Comparison of ENCODE assay signal across 1 cellular context in the genomic region with DNA sequence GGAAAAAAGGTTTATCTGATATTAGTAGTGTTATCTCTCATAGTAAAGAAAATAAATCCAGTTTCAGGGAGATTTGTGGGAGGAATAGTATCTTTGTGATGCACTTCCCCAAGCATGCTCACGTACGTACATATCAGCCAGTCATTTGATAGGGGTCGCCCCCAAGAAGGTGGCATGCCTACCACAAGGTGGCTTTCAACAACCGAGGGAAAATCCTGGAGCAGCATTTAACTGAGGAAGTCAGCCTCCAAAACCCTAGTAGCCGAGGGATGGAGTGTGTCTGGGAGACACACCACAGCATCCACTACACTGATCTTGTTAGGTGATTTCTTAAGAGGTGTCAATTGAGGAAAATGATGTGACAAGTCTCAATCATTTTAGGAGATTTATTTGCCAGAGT.
TF ChIP-seq lines count a peak whose summit lies in the region.

No MANE protein-coding gene starts in this region.

TF ChIP-seq in GM23338, 12 proteins besides CTCF, POLR2A, EP300 and RAD21:
- TF ChIP-seq, protein P1, sequence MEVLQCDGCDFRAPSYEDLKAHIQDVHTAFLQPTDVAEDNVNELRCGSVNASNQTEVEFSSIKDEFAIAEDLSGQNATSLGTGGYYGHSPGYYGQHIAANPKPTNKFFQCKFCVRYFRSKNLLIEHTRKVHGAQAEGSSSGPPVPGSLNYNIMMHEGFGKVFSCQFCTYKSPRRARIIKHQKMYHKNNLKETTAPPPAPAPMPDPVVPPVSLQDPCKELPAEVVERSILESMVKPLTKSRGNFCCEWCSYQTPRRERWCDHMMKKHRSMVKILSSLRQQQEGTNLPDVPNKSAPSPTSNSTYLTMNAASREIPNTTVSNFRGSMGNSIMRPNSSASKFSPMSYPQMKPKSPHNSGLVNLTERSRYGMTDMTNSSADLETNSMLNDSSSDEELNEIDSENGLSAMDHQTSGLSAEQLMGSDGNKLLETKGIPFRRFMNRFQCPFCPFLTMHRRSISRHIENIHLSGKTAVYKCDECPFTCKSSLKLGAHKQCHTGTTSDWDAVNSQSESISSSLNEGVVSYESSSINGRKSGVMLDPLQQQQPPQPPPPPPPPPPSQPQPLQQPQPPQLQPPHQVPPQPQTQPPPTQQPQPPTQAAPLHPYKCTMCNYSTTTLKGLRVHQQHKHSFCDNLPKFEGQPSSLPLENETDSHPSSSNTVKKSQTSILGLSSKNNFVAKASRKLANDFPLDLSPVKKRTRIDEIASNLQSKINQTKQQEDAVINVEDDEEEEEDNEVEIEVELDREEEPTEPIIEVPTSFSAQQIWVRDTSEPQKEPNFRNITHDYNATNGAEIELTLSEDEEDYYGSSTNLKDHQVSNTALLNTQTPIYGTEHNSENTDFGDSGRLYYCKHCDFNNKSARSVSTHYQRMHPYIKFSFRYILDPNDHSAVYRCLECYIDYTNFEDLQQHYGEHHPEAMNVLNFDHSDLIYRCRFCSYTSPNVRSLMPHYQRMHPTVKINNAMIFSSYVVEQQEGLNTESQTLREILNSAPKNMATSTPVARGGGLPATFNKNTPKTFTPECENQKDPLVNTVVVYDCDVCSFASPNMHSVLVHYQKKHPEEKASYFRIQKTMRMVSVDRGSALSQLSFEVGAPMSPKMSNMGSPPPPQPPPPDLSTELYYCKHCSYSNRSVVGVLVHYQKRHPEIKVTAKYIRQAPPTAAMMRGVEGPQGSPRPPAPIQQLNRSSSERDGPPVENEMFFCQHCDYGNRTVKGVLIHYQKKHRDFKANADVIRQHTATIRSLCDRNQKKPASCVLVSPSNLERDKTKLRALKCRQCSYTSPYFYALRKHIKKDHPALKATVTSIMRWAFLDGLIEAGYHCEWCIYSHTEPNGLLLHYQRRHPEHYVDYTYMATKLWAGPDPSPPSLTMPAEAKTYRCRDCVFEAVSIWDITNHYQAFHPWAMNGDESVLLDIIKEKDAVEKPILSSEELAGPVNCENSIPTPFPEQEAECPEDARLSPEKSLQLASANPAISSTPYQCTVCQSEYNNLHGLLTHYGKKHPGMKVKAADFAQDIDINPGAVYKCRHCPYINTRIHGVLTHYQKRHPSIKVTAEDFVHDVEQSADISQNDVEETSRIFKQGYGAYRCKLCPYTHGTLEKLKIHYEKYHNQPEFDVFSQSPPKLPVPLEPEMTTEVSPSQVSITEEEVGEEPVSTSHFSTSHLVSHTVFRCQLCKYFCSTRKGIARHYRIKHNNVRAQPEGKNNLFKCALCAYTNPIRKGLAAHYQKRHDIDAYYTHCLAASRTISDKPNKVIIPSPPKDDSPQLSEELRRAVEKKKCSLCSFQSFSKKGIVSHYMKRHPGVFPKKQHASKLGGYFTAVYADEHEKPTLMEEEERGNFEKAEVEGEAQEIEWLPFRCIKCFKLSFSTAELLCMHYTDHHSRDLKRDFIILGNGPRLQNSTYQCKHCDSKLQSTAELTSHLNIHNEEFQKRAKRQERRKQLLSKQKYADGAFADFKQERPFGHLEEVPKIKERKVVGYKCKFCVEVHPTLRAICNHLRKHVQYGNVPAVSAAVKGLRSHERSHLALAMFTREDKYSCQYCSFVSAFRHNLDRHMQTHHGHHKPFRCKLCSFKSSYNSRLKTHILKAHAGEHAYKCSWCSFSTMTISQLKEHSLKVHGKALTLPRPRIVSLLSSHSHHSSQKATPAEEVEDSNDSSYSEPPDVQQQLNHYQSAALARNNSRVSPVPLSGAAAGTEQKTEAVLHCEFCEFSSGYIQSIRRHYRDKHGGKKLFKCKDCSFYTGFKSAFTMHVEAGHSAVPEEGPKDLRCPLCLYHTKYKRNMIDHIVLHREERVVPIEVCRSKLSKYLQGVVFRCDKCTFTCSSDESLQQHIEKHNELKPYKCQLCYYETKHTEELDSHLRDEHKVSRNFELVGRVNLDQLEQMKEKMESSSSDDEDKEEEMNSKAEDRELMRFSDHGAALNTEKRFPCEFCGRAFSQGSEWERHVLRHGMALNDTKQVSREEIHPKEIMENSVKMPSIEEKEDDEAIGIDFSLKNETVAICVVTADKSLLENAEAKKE (CRISPR knock-in tag; IDR thresholded peaks at IDR 0.05): no peak
- TF ChIP-seq, protein P2, sequence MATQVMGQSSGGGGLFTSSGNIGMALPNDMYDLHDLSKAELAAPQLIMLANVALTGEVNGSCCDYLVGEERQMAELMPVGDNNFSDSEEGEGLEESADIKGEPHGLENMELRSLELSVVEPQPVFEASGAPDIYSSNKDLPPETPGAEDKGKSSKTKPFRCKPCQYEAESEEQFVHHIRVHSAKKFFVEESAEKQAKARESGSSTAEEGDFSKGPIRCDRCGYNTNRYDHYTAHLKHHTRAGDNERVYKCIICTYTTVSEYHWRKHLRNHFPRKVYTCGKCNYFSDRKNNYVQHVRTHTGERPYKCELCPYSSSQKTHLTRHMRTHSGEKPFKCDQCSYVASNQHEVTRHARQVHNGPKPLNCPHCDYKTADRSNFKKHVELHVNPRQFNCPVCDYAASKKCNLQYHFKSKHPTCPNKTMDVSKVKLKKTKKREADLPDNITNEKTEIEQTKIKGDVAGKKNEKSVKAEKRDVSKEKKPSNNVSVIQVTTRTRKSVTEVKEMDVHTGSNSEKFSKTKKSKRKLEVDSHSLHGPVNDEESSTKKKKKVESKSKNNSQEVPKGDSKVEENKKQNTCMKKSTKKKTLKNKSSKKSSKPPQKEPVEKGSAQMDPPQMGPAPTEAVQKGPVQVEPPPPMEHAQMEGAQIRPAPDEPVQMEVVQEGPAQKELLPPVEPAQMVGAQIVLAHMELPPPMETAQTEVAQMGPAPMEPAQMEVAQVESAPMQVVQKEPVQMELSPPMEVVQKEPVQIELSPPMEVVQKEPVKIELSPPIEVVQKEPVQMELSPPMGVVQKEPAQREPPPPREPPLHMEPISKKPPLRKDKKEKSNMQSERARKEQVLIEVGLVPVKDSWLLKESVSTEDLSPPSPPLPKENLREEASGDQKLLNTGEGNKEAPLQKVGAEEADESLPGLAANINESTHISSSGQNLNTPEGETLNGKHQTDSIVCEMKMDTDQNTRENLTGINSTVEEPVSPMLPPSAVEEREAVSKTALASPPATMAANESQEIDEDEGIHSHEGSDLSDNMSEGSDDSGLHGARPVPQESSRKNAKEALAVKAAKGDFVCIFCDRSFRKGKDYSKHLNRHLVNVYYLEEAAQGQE (IDR thresholded peaks at IDR 0.05; ENCODE audit: unreplicated experiment): no peak
- no peak for TF ChIP-seq EZH2 (IDR thresholded peaks at IDR 0.05; ENCODE audit: low read depth, unreplicated experiment)
- no peak for TF ChIP-seq ZNF331 (CRISPR knock-in tag; IDR thresholded peaks at IDR 0.05; ENCODE audit: low read depth)
- TF ChIP-seq STAT1 (IDR thresholded peaks at IDR 0.05; ENCODE audit: unreplicated experiment): no peak
- TF ChIP-seq CREB1 (CRISPR knock-in tag; IDR thresholded peaks at IDR 0.05; ENCODE audit: low read depth): no peak
- TF ChIP-seq, protein P3, sequence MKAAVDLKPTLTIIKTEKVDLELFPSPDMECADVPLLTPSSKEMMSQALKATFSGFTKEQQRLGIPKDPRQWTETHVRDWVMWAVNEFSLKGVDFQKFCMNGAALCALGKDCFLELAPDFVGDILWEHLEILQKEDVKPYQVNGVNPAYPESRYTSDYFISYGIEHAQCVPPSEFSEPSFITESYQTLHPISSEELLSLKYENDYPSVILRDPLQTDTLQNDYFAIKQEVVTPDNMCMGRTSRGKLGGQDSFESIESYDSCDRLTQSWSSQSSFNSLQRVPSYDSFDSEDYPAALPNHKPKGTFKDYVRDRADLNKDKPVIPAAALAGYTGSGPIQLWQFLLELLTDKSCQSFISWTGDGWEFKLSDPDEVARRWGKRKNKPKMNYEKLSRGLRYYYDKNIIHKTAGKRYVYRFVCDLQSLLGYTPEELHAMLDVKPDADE (IDR thresholded peaks at IDR 0.05): no peak
- TF ChIP-seq JUNB (IDR thresholded peaks at IDR 0.05; ENCODE audit: unreplicated experiment): no peak
- no peak for TF ChIP-seq POLR2AphosphoS5 (IDR thresholded peaks at IDR 0.05; ENCODE audit: low read depth)
- TF ChIP-seq EZH2phosphoT487 (IDR thresholded peaks at IDR 0.05; ENCODE audit: unreplicated experiment): no peak
- no peak for TF ChIP-seq ZNF114 (CRISPR knock-in tag; IDR thresholded peaks at IDR 0.05)
- TF ChIP-seq NANOG (IDR thresholded peaks at IDR 0.05; ENCODE audit: borderline replicate concordance): no peak
TF ChIP-seq in GM23338: peak in this region for 0.
